In the genomic region with DNA sequence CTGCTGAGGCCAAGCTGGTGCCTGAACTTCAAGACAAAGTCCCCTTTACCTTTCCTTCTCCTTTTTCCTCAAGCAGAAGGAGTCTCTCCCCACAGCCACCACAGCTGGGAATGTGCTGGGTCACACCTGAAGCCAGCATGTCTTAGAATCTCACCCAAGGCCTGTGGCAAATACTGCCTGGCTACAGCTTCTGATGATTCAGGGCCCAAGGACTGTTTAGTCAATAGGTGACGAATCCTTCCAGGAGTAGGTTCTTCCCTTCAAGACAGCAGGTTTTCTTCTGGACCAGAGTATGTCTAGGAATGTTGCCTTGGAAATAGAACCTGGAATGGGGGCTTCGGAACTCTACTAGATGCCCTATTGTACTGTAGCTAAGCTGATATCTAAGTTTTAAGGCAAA, we compare ENCODE assay signal across 28 cellular contexts.
"Had no signal": no experiment of that assay in that cellular context is flagged by ENCODE, and none has a peak within 500 bp of the region (broad histone marks: within the 10 kb centered on the region; RNA-seq: fewer than 3 reads in every experiment).

No MANE protein-coding gene starts in this region.

- H3K4me3 ChIP-seq: left ventricle myocardium inferior, lung, mucosa of descending colon, pancreas, prostate gland, skin epidermis, stomach, testis, thyroid gland, transverse colon, upper lobe of left lung, vagina had no signal

- H3K36me3 ChIP-seq: left ventricle myocardium inferior, pancreas, prostate gland, stomach, thyroid gland, transverse colon, upper lobe of left lung, vagina had no signal

- H3K9me3 ChIP-seq: left ventricle myocardium inferior, mucosa of descending colon, pancreas, prostate gland, testis, thyroid gland, transverse colon, upper lobe of left lung, vagina had no signal

- DNase-seq: hypothalamus; immature natural killer cell; left ventricle myocardium inferior; midbrain; mucosa of descending colon; naive thymus-derived CD4-positive, alpha-beta T cell; nucleus accumbens; pancreas; retina; right cardiac atrium; stimulated activated CD4-positive, alpha-beta T cell treated with anti-CD3 and anti-CD28 coated beads, Interleukin-12 subunit alpha, Interleukin-12 subunit beta, amount 100 ng/mL, for 4 hours; stimulated activated CD4-positive, alpha-beta T cell treated with anti-CD3 and anti-CD28 coated beads, Interleukin-15, amount 100 ng/mL, for 24 hours; stimulated activated CD4-positive, alpha-beta T cell treated with anti-CD3 and anti-CD28 coated beads, Interleukin-2, amount 100 ng/mL, for 24 hours; stimulated activated CD4-positive, alpha-beta T cell treated with anti-CD3 and anti-CD28 coated beads, Interleukin-4, amount 100 ng/mL, for 1 hour; stimulated activated naive B cell treated with anti-CD40 and anti-IgM and Interleukin-4, amounts not matched to agents 10 μg/mL and 1 μg/mL and 100 μg/mL, for 72 hours; stimulated activated naive CD8-positive, alpha-beta T cell treated with anti-CD3 and anti-CD28 coated beads, Interleukin-15, Interleukin-2, amounts not matched to agents 100 U/mL and 50 U/mL, for 24 hours; stomach; testis; thyroid gland; transverse colon; upper lobe of left lung had no signal

- FAIRE-seq: islet of Langerhans, pancreas had no signal

- H3K4me1 ChIP-seq: left ventricle myocardium inferior, pancreas, prostate gland, stomach, testis, thyroid gland, transverse colon, upper lobe of left lung, vagina had no signal

- H3K27me3 ChIP-seq: pancreas, stomach, testis, thyroid gland, transverse colon, upper lobe of left lung, vagina had no signal

- ATAC-seq: mucosa of descending colon; naive thymus-derived CD4-positive, alpha-beta T cell; natural killer cell treated with Interleukin-12 subunit alpha and Interleukin-12 subunit beta and Interleukin-15 and Interleukin-18, amount 100 ng/mL, for 72 hours; pancreas; right cardiac atrium; sciatic nerve; stimulated activated naive B cell treated with anti-CD40 and anti-IgM and Interleukin-4, amounts not matched to agents 10 μg/mL and 1 μg/mL and 100 μg/mL, for 72 hours; stimulated activated naive CD8-positive, alpha-beta T cell treated with anti-CD3 and anti-CD28 coated beads, Interleukin-15, Interleukin-2, amounts not matched to agents 100 U/mL and 50 U/mL, for 24 hours had no signal

- H3K27ac ChIP-seq: left ventricle myocardium inferior, pancreas, prostate gland, skin epidermis, stomach, testis, thyroid gland, transverse colon, upper lobe of left lung, vagina had no signal
